ENCODE assay signal across 30 cellular contexts in the genomic region with DNA sequence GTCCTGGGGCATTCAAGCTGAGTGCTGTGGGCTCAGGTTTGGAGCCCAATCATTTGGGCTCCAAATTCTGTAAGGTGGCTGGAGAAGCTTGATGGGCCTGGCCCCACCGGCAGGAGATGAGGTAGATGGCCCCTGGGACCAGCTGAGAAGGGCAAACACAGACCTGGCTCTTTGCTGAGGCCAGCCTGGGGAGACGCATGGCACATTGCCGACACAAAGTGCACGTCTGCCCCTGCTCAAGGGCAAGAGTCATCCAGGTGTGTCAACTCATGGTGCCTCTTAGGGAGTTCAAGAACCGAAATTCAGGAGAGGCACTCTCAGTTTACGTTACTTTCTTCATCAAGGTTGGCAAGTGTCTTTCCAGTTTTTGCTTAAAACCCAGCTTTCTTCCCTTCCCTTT.
"Had no signal": no experiment of that assay in that cellular context is flagged by ENCODE, and none has a peak within 500 bp of the region (broad histone marks: within the 10 kb centered on the region; RNA-seq: fewer than 3 reads in every experiment).

No MANE protein-coding gene starts in this region.

- H3K9ac ChIP-seq: SK-N-SH had no signal

- FAIRE-seq: TTC549 had no signal

- H3K27me3 ChIP-seq: adrenal gland, brain microvascular endothelial cell, MG63, Peyer's patch, SJSA1 had no signal

- H3K4me1 ChIP-seq: SJSA1 had no signal

- H3K4me3 ChIP-seq: adrenal gland, MG63, Peyer's patch, SJSA1 had no signal

- H3K4me2 ChIP-seq: SK-N-SH had no signal

- H3K9me3 ChIP-seq: adrenal gland, MG63, Peyer's patch, SJSA1, SK-N-SH had no signal

- H3K36me3 ChIP-seq: adrenal gland, brain microvascular endothelial cell, MG63, Peyer's patch, SJSA1 had no signal

- DNase-seq: activated CD4-positive, alpha-beta T cell treated with anti-CD3 and anti-CD28 coated beads, Interleukin-2, amount 10 ng/mL, durations not matched to agents 24 days and 14 days; activated CD4-positive, alpha-beta T cell treated with anti-CD3 and anti-CD28 coated beads, Interleukin-2, amount 50 U/mL, for 4 hours; activated CD8-positive, alpha-beta T cell treated with anti-CD3 and anti-CD28 coated beads for 36 hours; activated gamma-delta T cell; activated naive CD4-positive, alpha-beta T cell treated with Interleukin-2 at 50 U/mL for 16 hours; activated naive CD8-positive, alpha-beta T cell treated with anti-CD3 and anti-CD28 coated beads, Interleukin-2, amount 10 ng/mL, durations not matched to agents 7 days and 5 days; activated T-cell treated with anti-CD3 and anti-CD28 coated beads, Interleukin-2, amount 50 U/mL, for 1 hour; adrenal gland; brain microvascular endothelial cell; Karpas-422; KBM-7; MG63; NCI-H1048; NCI-H1105 treated with DMSO at 0.1 percent for 48 hours; NCI-H1436; NCI-H1694; NCI-H1930; NCI-H2081 treated with DMSO at 0.1 percent for 48 hours; NCI-H226; NCI-H446 treated with DMSO at 0.1 percent for 48 hours; NCI-H526; NCI-H82; NK-92 treated with Interleukin-12 subunit alpha and Interleukin-12 subunit beta, amount 100 ng/mL, for 24 hours; PC-3; Peyer's patch; RPMI8226; SHP77 treated with DMSO at 0.1 percent for 48 hours; SK-N-SH had no signal

- H3K27ac ChIP-seq: adrenal gland, brain microvascular endothelial cell, Peyer's patch, SJSA1 had no signal

- ATAC-seq: activated CD8-positive, alpha-beta T cell treated with anti-CD3 and anti-CD28 coated beads for 36 hours; PC-3 had no signal
